Comparison of ENCODE assay signal across 8 cellular contexts in genomic region chr1:37472994-37473393, GRCh38. TPM values are rescaled to one million over a fixed set of nuclear protein-coding genes. Genes with fewer than 3 reads are reported as not detected.
A peak's percentile ranks its signal among the peaks of the same experiment; 100 is the strongest.
DNase-seq lines count a peak whose midpoint lies in the region; ATAC-seq, FAIRE-seq and TF ChIP-seq lines count a peak whose summit lies in the region.

No MANE protein-coding gene starts in this region.

- peak overlapping the region; percentile 90 for H3K4me2 ChIP-seq in Loucy (ENCODE audit: low read depth, low read length, poor library complexity, severe bottlenecking)

- H3K36me3 Mint-ChIP-seq in chondrocyte (ENCODE audit: low read depth) (peaks cover 3% of the 10 kb centered on the region), natural killer cell (no peaks in the 10 kb centered on the region)

- peaks cover 25% of the 10 kb centered on the region for H4K20me1 ChIP-seq in Loucy (ENCODE audit: insufficient read depth, low read length, poor library complexity, severe bottlenecking)

- DNase-seq in AG04449 (ENCODE audit: low read depth, low spot score) (no peak), chondrocyte (ENCODE audit: low spot score) (no peak), natural killer cell (no peak), GM12891 (ENCODE audit: insufficient read length, low spot score) (no peak)

- no peaks in the 10 kb centered on the region for H3K9me3 Mint-ChIP-seq in chondrocyte (ENCODE audit: low read depth)
- H3K9me3 Mint-ChIP-seq in natural killer cell, result no peaks in the 10 kb centered on the region

- FAIRE-seq in GM12891 (lab: Jason Lieb, UNC), result no peak

- H3K4me3 Mint-ChIP-seq in chondrocyte (ENCODE audit: unreplicated experiment), result peak overlapping the region; percentile 63
- H3K4me3 Mint-ChIP-seq in natural killer cell, result peak overlapping the region; percentile 83

- peak overlapping the region; percentile 90 for H3K9ac ChIP-seq in Loucy (ENCODE audit: low read depth, low read length, poor library complexity, severe bottlenecking)

- H3K4me3 ChIP-seq in AG04449 (ENCODE audit: low read depth, low read length) (peak overlapping the region; percentile 93), Loucy (ENCODE audit: low read length, poor library complexity, severe bottlenecking) (peak overlapping the region; percentile 98)

- no peaks in the 10 kb centered on the region for H3K36me3 ChIP-seq in Loucy (ENCODE audit: insufficient read depth, low read length)

- no peaks in the 10 kb centered on the region for H3K27me3 Mint-ChIP-seq in chondrocyte (ENCODE audit: low read depth)
- H3K27me3 Mint-ChIP-seq in natural killer cell (ENCODE audit: low read depth in 2 of 2), result no peaks in the 10 kb centered on the region

- intact Hi-C loops in natural killer cell (cut with micrococcal nuclease), result loop anchor here (1.0 to 10.0 kb wide), 2 partner anchors 8 to 532 kb away; partner anchors contain the start of gene FHL3

- TF ChIP-seq CTCF in AG04449 (IDR thresholded peaks at IDR 0.05; ENCODE audit: insufficient read depth, low read length, missing control alignments) (no peak), Loucy (conservative IDR thresholded peaks at IDR 0.05; ENCODE audit: low read length) (no peak), chondrocyte (IDR thresholded peaks at IDR 0.05) (no peak), natural killer cell (IDR thresholded peaks at IDR 0.05) (no peak)

- peak overlapping the region; percentile 90; the same call in 1 of the 2 replicates for H2AFZ ChIP-seq in Loucy (ENCODE audit: low read length)

- no peaks in the 10 kb centered on the region for H3F3A ChIP-seq in Loucy (ENCODE audit: low read depth)

- H3K79me2 ChIP-seq in Loucy (ENCODE audit: insufficient read depth, low read length), result peaks cover 54% of the 10 kb centered on the region

- no peaks in the 10 kb centered on the region for H3K9me2 ChIP-seq in Loucy (replicated peaks; ENCODE audit: low read depth, low read length)

- H3K4me1 Mint-ChIP-seq in chondrocyte (ENCODE audit: low read depth), result peaks cover 73% of the 10 kb centered on the region
- H3K4me1 Mint-ChIP-seq in natural killer cell, result peaks cover 53 to 63% of the 10 kb centered on the region in 2 donors

- no peaks in the 10 kb centered on the region for H3K9me3 ChIP-seq in Loucy (ENCODE audit: insufficient read depth, low read depth, low read length)

- ATAC-seq in natural killer cell (no peak), HG03175 (IDR thresholded peaks at IDR 0.05; ENCODE audit: unreplicated experiment) (no peak), HG03378 (IDR thresholded peaks at IDR 0.05; ENCODE audit: unreplicated experiment) (no peak), HG02840 (IDR thresholded peaks at IDR 0.05; ENCODE audit: low FRiP score, unreplicated experiment) (no peak)

- POLR2A ChIA-PET in AG04449 (lab: Yijun Ruan, JAX), result interaction anchor here (4.4 kb wide), 1 partner anchor 13 kb away, joined by 49 read pairs; no protein-coding TSS in a partner anchor

- H3K27me3 ChIP-seq in Loucy (ENCODE audit: insufficient read depth, low read length, poor library complexity, severe bottlenecking), result no peaks in the 10 kb centered on the region

- H3K4me1 ChIP-seq in Loucy (ENCODE audit: insufficient read depth, low read length, poor library complexity, severe bottlenecking), result peaks cover 58% of the 10 kb centered on the region

- CTCF ChIA-PET in AG04449 (lab: Yijun Ruan, JAX), result interaction anchor here (1.0 to 10.5 kb wide), 3 partner anchors 13 to 42 kb away, joined by 4 to 182 read pairs (median 62); no protein-coding TSS in a partner anchor

- TF ChIP-seq POLR2A in GM12891 (IDR thresholded peaks at IDR 0.05; ENCODE audit: low read depth, low read length), result no peak

- H3K27ac Mint-ChIP-seq in chondrocyte (ENCODE audit: unreplicated experiment) (peak overlapping the region; percentile 98), natural killer cell (peak overlapping the region; percentile 99 to 100)

TF ChIP-seq in GM12891, 5 proteins besides CTCF, POLR2A, EP300 and RAD21:
- no peak for TF ChIP-seq SPI1 (IDR thresholded peaks at IDR 0.05; ENCODE audit: low read depth, low read length)
- TF ChIP-seq POU2F2 (IDR thresholded peaks at IDR 0.05; ENCODE audit: low read depth, low read length), result no peak
- TF ChIP-seq PAX5 (IDR thresholded peaks at IDR 0.05; ENCODE audit: insufficient read depth, low read length, severe bottlenecking), result no peak
- no peak for TF ChIP-seq TAF1 (IDR thresholded peaks at IDR 0.05; ENCODE audit: low read depth, low read length)
- no peak for TF ChIP-seq POLR2AphosphoS5 (IDR thresholded peaks at IDR 0.05; ENCODE audit: low read depth, low read length)

RNA-seq across cellular contexts. Expression of gene ZC3H12A, which starts 1.4 kb away (rescaled TPM):
- 5.9 to 7.5 TPM (median 6.9 TPM) in 3 replicates for total RNA-seq in chondrocyte
- total RNA-seq in natural killer cell, result 100 to 1,000 TPM; 219 to 366 (median 289) TPM
- 16.7 TPM for polyA plus RNA-seq in GM12891 (2012; ENCODE audit: low read depth, missing spikeins)

RNA-seq across cellular contexts. Expression of gene MEAF6, which starts 41.6 kb away (rescaled TPM):
- total RNA-seq in chondrocyte (47.4 to 52.8 TPM (median 48.7 TPM) in 3 replicates), natural killer cell (10 to 100 TPM; 63.9 to 78.7 (median 69.0) TPM)
- 36.4 TPM for polyA plus RNA-seq in GM12891 (2012; ENCODE audit: low read depth, missing spikeins)

Comparison
In these comparisons a context has a peak if more than half of its experiments do, and no peak if none do; other contexts are left out.
1. RNA of gene ZC3H12A, which starts 1.4 kb away (total RNA-seq): 219 to 366 TPM in natural killer cell; 5.9 to 7.5 TPM in chondrocyte; every median in the first group is over 10 times any median in the second.